8 cellular contexts compared by ENCODE assay signal in genomic region chr14:93903342-93904184, GRCh38.
DNase-seq lines count a peak whose midpoint lies in the region; ATAC-seq and TF ChIP-seq lines count a peak whose summit lies in the region.
"Had no signal": no experiment of that assay in that cellular context is flagged by ENCODE, and none has a peak within 500 bp of the region (broad histone marks: within the 10 kb centered on the region; RNA-seq: fewer than 3 reads in every experiment).

No MANE protein-coding gene starts in this region.

- H3K4me3 Mint-ChIP-seq in nephron progenitor cell = peak overlapping the region; percentile 45
- H3K4me3 Mint-ChIP-seq: naive thymus-derived CD4-positive, alpha-beta T cell had no signal

- peaks cover 20% of the 10 kb centered on the region for H3K4me1 Mint-ChIP-seq in nephron progenitor cell

- H3K9me3 Mint-ChIP-seq in nephron progenitor cell = no peaks in the 10 kb centered on the region

- H3K36me3 Mint-ChIP-seq in nephron progenitor cell (ENCODE audit: low read depth) = no peaks in the 10 kb centered on the region

- H3K27me3 ChIP-seq in GM06990 (replicated peaks; ENCODE audit: control insufficient read depth, insufficient read depth, low read length) = peaks cover 5% of the 10 kb centered on the region

- no peak for ATAC-seq in GM21447 (IDR thresholded peaks at IDR 0.05; ENCODE audit: unreplicated experiment)
- ATAC-seq: naive thymus-derived CD4-positive, alpha-beta T cell had no signal

- H3K27me3 Mint-ChIP-seq in nephron progenitor cell (ENCODE audit: low read depth, poor library complexity) = peaks cover 12% of the 10 kb centered on the region

- TF ChIP-seq CTCF in GM06990 (IDR thresholded peaks at IDR 0.05; ENCODE audit: insufficient read depth, low read length, poor library complexity, severe bottlenecking) = peak; percentile 53
- TF ChIP-seq CTCF in LNCAP (IDR thresholded peaks at IDR 0.05) = peak; percentile 43
- peak; percentile 57 for TF ChIP-seq CTCF in nephron progenitor cell (IDR thresholded peaks at IDR 0.05)

- DNase-seq in GM06990 (ENCODE audit: extremely low read depth, insufficient read length) (no peak), cerebellar cortex (ENCODE audit: low spot score) (peak; percentile 30), nephron progenitor cell (peak; percentile 61), NCI-H774 (lab: John Stamatoyannopoulos, UW) (no peak)
- DNase-seq in NK-92 treated with Interleukin-12 subunit alpha and Interleukin-12 subunit beta, amount 100 ng/mL, for 24 hours (lab: John Stamatoyannopoulos, UW) = no peak
- DNase-seq: naive thymus-derived CD4-positive, alpha-beta T cell had no signal

- H3K36me3 ChIP-seq in GM06990 (ENCODE audit: control insufficient read depth, insufficient read depth, low read length) = no peaks in the 10 kb centered on the region

- H3K27ac Mint-ChIP-seq in nephron progenitor cell = peak overlapping the region; percentile 5
- H3K27ac Mint-ChIP-seq: naive thymus-derived CD4-positive, alpha-beta T cell had no signal

- no peak overlapping the region for H3K4me3 ChIP-seq in GM06990 (replicated peaks; ENCODE audit: low read depth, low read length)

Comparison
In these comparisons a context has a peak if more than half of its experiments do, and no peak if none do; other contexts are left out.
1. DNase-seq: peak in cerebellar cortex (single experiment) and nephron progenitor cell (single experiment); none in GM06990 (single experiment), NK-92 treated with Interleukin-12 subunit alpha and Interleukin-12 subunit beta, amount 100 ng/mL, for 24 hours (single experiment) and NCI-H774 (single experiment).
2. Peak in every context shown above with its lines, with median percentiles within 50 percentile points of each other: CTCF ChIP-seq.